In the genomic region with DNA sequence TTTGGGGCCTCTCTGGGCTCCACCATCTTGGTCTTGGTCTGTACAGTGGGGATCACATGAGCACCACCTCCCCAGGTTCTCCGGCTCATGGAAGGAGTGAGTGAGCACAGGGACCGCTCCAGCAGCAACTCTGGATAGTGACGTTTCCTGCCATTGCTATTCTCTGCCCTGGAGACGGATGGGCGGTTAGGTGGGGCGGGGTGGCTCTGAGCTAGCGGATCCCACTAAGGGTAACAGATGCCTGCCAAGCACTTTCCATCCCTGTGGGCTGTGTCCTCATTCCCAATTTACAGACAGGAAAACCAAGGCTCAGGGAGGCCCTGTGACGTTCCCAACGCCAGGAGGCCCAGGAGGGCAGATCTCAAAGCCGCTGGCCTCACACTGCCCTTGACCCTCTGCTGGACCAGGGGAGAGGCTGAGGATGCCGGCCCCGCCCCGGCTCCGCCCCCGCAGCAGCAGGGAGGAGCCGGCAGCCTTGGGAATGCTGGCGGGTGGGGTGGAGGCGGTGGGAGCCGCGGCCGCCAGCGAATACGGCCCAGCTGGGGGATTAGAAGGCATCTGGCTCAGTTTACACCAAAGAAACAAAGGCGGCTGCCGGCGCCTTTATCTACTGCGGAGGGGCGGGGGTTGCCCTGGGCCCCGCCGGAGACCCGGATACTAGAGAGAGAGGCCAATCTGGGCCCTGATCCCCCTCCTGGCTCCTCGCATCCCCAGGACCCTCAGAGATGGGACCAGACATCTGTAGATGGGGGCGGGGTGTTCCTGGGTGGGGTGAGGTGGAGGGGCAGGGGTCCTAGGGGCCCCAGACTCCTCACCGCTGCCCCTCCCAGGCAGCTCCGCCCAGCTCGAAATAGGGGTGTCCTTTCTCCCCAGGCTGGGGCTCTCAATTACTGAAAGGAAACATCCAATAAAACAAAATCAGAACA, we compare ENCODE assay signal across 8 cellular contexts.
DNase-seq lines count a peak whose midpoint lies in the region; ATAC-seq and TF ChIP-seq lines count a peak whose summit lies in the region.

No MANE protein-coding gene starts in this region.

- H3K4ac ChIP-seq in trophoblast cell (ENCODE audit: low read depth, low read length) = peak overlapping the region; percentile 19

- H3K23ac ChIP-seq in trophoblast cell (ENCODE audit: low read length) = no peak overlapping the region

- ATAC-seq in PC-3 (peak; percentile 48; the same call in 1 of the 2 replicates), GM21737 (IDR thresholded peaks at IDR 0.05; ENCODE audit: unreplicated experiment) (no peak)

- no peak overlapping the region for H2AK5ac ChIP-seq in trophoblast cell (ENCODE audit: low read length)

- peak overlapping the region; percentile 69 for H3K14ac ChIP-seq in trophoblast cell (ENCODE audit: low read length)

- H3K9me2 ChIP-seq in PC-3 (replicated peaks; ENCODE audit: low read length) = no peaks in the 10 kb centered on the region

- H3K9ac ChIP-seq in PC-3 (ENCODE audit: low read length) (no peak overlapping the region), trophoblast cell (ENCODE audit: low read length) (no peak overlapping the region)

- no peaks in the 10 kb centered on the region for H3F3A ChIP-seq in PC-3 (ENCODE audit: low read length, unreplicated experiment)

- H2AFZ ChIP-seq in PC-3 (ENCODE audit: low read length) (no peak overlapping the region), trophoblast cell (ENCODE audit: insufficient read depth, low read length, poor library complexity) (peak overlapping the region; percentile 48)

- H3K79me2 ChIP-seq in PC-3 (ENCODE audit: low read length) (0 out of 2 replicates have a peak, but pooled peaks cover 5% of the 10 kb centered on the region), trophoblast cell (ENCODE audit: control insufficient read depth, insufficient read depth, low read length, poor library complexity) (no peaks in the 10 kb centered on the region)

- H3K36me3 ChIP-seq in PC-3 (ENCODE audit: low read depth, low read length) (no peaks in the 10 kb centered on the region), trophoblast cell (ENCODE audit: control insufficient read depth in 1 of 2, insufficient read depth in 2 of 2, low read length in 2 of 2) (no peaks in the 10 kb centered on the region)

- CTCF ChIA-PET in PC-3 (lab: Charles Lee) = interaction anchor here (0.7 kb wide), 1 partner anchor 104 kb away, joined by 3 read pairs; no protein-coding TSS in a partner anchor

- H3K4me2 ChIP-seq in PC-3 (ENCODE audit: low read length) (peak overlapping the region; percentile 80; the same call in 1 of the 2 replicates), trophoblast cell (ENCODE audit: low read length) (peak overlapping the region; percentile 67)

- peaks cover 30% of the 10 kb centered on the region for H3K79me1 ChIP-seq in trophoblast cell (ENCODE audit: low read length)

- H4K12ac ChIP-seq in trophoblast cell (ENCODE audit: low read depth, low read length) = no peak overlapping the region

- peak overlapping the region; percentile 10 for H3K18ac ChIP-seq in trophoblast cell (ENCODE audit: low read length)

- no CpG with 5 or more reads among the region's 36 CpGs for WGBS in trophoblast cell (ENCODE audit: extremely low coverage, insufficient coverage, insufficient read length)

- H2BK12ac ChIP-seq in trophoblast cell (ENCODE audit: low read length) = peak overlapping the region; percentile 78

- H3K27me3 ChIP-seq in PC-3 (ENCODE audit: low read length) = no peaks in the 10 kb centered on the region
- no peaks in the 10 kb centered on the region for H3K27me3 ChIP-seq in trophoblast cell (ENCODE audit: insufficient read depth, low read length)

- no peak overlapping the region for H3K4me3 ChIP-seq in PC-3 (ENCODE audit: low read length)
- peak overlapping the region; percentile 38 to 44 for H3K4me3 ChIP-seq in foreskin fibroblast (ENCODE audit: low read depth in 1 of 2, low read length in 2 of 2)
- no peak overlapping the region for H3K4me3 ChIP-seq in trophoblast cell (ENCODE audit: low read depth, low read length)

- H3K27ac ChIP-seq in PC-3 (ENCODE audit: low read length) = no peak overlapping the region
- peak overlapping the region; percentile 94 for H3K27ac ChIP-seq in trophoblast cell (ENCODE audit: low read depth, low read length)

- peak; percentile 36 for DNase-seq in DMS153 (lab: John Stamatoyannopoulos, UW)
- no peak for DNase-seq in PC-3
- DNase-seq in foreskin fibroblast = peak; percentile 78 to 90
- DNase-seq in trophoblast cell = peak; percentile 54 to 57
- DNase-seq in NCI-H510A treated with DMSO at 0.1 percent for 48 hours (lab: John Stamatoyannopoulos, UW) = no peak
- DNase-seq in putamen (ENCODE audit: low spot score) = no peak
- DNase-seq in HK-2 (ENCODE audit: unreplicated experiment) = no peak

- H3K9me3 ChIP-seq in PC-3 (ENCODE audit: low read length) (no peaks in the 10 kb centered on the region), trophoblast cell (ENCODE audit: insufficient read depth, low read depth, low read length) (no peaks in the 10 kb centered on the region)

- intact Hi-C loops in PC-3 (cut with micrococcal nuclease) = no loop called here

- peak overlapping the region; percentile 50 for H2BK5ac ChIP-seq in trophoblast cell (ENCODE audit: low read depth, low read length, poor library complexity)

- BruUV-seq in PC-3 (replicated peaks; lab: Mats Ljungman, UMichigan) = no TSS peak

- peak overlapping the region; percentile 49 for H4K8ac ChIP-seq in trophoblast cell (ENCODE audit: low read depth, low read length)

- TF ChIP-seq CTCF in PC-3 (conservative IDR thresholded peaks at IDR 0.05; ENCODE audit: low read depth, low read length) (no peak), foreskin fibroblast (IDR thresholded peaks at IDR 0.05; ENCODE audit: low read depth, low read length) (no peak)

- peaks cover 3% of the 10 kb centered on the region; the same call in 1 of the 2 replicates for H4K20me1 ChIP-seq in PC-3 (ENCODE audit: low read length)

- H3K4me1 ChIP-seq in PC-3 (ENCODE audit: insufficient read depth, low read length) (no peaks in the 10 kb centered on the region), trophoblast cell (ENCODE audit: control insufficient read depth in 1 of 2, insufficient read depth in 2 of 2, low read length in 2 of 2) (peaks cover 11 to 21% of the 10 kb centered on the region in 2 experiments)

- POLR2A ChIA-PET in PC-3 (lab: Charles Lee; ENCODE audit: unreplicated experiment) = no interaction called here

- peak overlapping the region; percentile 81 for H2BK120ac ChIP-seq in trophoblast cell (ENCODE audit: insufficient read depth, low read length, poor library complexity)

- H4K91ac ChIP-seq in trophoblast cell (ENCODE audit: low read depth, low read length) = peak overlapping the region; percentile 84

Comparison
In these comparisons a context has a peak if more than half of its experiments do, and no peak if none do; other contexts are left out.
1. DNase-seq: peak in DMS153 (single experiment), foreskin fibroblast (2 of 2) and trophoblast cell (2 of 2); none in PC-3 (single experiment), NCI-H510A treated with DMSO at 0.1 percent for 48 hours (single experiment), putamen (single experiment) and HK-2 (single experiment).
2. H3K4me3 ChIP-seq: peak in foreskin fibroblast (2 of 2); none in PC-3 (single experiment) and trophoblast cell (single experiment).